In the genomic region with DNA sequence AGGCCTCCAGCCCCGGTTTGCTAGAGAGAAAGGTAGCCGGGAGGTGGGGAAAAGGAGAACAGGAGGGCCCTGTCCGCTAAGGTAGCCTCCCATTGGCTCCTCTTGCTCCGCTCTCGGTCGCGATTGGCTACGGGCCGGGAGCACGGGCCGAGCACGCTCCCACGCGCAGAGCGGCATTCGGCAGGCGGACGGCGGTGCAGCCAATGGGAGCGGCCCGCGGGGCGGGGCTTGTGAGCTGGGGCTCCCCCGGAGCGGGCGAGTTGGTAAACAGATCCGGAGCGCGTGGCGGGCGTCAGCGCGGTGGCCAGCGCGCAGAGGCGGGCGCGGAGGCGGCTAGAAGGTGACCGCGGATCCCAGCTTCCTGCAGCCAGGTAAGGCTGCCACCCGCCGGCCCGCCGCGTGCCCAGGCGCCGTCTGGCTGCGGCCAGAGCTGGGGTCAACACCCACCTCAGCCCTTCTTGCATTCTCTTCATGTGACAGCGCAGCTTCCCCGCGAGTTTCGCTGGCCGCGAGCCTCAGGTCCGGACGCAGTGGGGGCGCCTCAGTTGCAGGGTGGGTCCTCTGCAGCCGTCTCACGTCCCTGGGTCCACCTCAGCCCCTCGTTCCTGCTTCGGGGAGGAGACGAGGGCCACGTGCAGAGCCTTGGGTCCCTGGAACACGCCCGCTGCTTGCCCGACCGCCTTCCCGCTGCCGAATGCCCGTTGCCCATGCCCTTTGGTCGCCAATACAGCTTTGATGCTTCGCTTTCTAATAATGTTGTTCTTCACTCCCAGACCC, we compare ENCODE assay signal across 8 cellular contexts. TPM values are rescaled to one million over a fixed set of nuclear protein-coding genes. Genes with fewer than 3 reads are reported as not detected.
DNase-seq lines count a peak whose midpoint lies in the region; ATAC-seq and TF ChIP-seq lines count a peak whose summit lies in the region.

A gene (plus strand): TSS at position 266 of the 777 bp plus-strand sequence. CDS start 21,092 bp downstream, outside the sequence.

- intact Hi-C loops in natural killer cell (cut with micrococcal nuclease): loop anchor here (2.0 kb wide), 1 partner anchor 57 kb away; no protein-coding TSS in a partner anchor

- H3K36me3 ChIP-seq in MM.1S (replicated peaks; ENCODE audit: insufficient read depth, low read length): no peaks in the 10 kb centered on the region

- peak within 1 kb of the TSS; percentile 94 for H3K4me3 ChIP-seq in MM.1S (ENCODE audit: low read length)
- H3K4me3 ChIP-seq in fibroblast of pulmonary artery (replicated peaks; ENCODE audit: low read depth, low read length): peak within 1 kb of the TSS; percentile 77

- H3K9me3 ChIP-seq in MM.1S (replicated peaks; ENCODE audit: insufficient read depth, low read length): no peaks in the 10 kb centered on the region

- no peak for TF ChIP-seq CTCF in MM.1S (IDR thresholded peaks at IDR 0.05; ENCODE audit: low read length)
- no peak for TF ChIP-seq CTCF in fibroblast of pulmonary artery (IDR thresholded peaks at IDR 0.05; ENCODE audit: low read length, missing control alignments)
- TF ChIP-seq CTCF in natural killer cell (IDR thresholded peaks at IDR 0.05): no peak

- no peaks in the 10 kb centered on the region for H3K27me3 Mint-ChIP-seq in natural killer cell (ENCODE audit: low read depth in 2 of 2)

- H3K9ac ChIP-seq in MM.1S (ENCODE audit: low read length): peak within 1 kb of the TSS; percentile 90

- peaks cover 51% of the 10 kb centered on the region for H3K79me2 ChIP-seq in MM.1S (ENCODE audit: low read length)

- H3K27ac Mint-ChIP-seq in natural killer cell: peak within 1 kb of the TSS; percentile 96

- H3F3A ChIP-seq in MM.1S (ENCODE audit: insufficient read depth, low read length): peaks cover 17% of the 10 kb centered on the region

- H3K9me3 Mint-ChIP-seq in natural killer cell: peaks cover 3 to 4% of the 10 kb centered on the region in 2 donors

- H2AFZ ChIP-seq in MM.1S (ENCODE audit: low read length): peak within 1 kb of the TSS; percentile 92

- no peaks in the 10 kb centered on the region for H3K9me2 ChIP-seq in MM.1S (replicated peaks; ENCODE audit: insufficient read depth, low read length)

- H3K4me1 ChIP-seq in MM.1S (ENCODE audit: low read length): peaks cover 19% of the 10 kb centered on the region

- peak; percentile 89 to 96 (median 91) for ATAC-seq in natural killer cell

- no peaks in the 10 kb centered on the region for H4K20me1 ChIP-seq in MM.1S (ENCODE audit: insufficient read depth, low read length)

- peaks cover 48 to 62% of the 10 kb centered on the region in 2 donors for H3K4me1 Mint-ChIP-seq in natural killer cell

- DNase-seq in EH (ENCODE audit: low read depth): peak; percentile 100
- DNase-seq in HCEC 1CT: peak; percentile 100
- peak; percentile 100 for DNase-seq in MM.1S
- DNase-seq in SIG-M5 (lab: John Stamatoyannopoulos, UW): peak; percentile 99
- DNase-seq in activated effector memory CD4-positive, alpha-beta T cell treated with anti-CD3 and anti-CD28 coated beads, Interleukin-2, amount 50 U/mL, for 16 hours: peak; percentile 100
- DNase-seq in fibroblast of pulmonary artery (ENCODE audit: low read depth): peak; percentile 100
- DNase-seq in natural killer cell: peak; percentile 99
- DNase-seq in stimulated activated naive CD4-positive, alpha-beta T cell (lab: John Stamatoyannopoulos, UW): peak; percentile 96 to 100 (median 98)

- peak within 1 kb of the TSS; percentile 94 for H3K27ac ChIP-seq in MM.1S (ENCODE audit: low read length)

- H3K27me3 ChIP-seq in MM.1S (replicated peaks; ENCODE audit: insufficient read depth, low read length): no peaks in the 10 kb centered on the region

- peaks cover 5% of the 10 kb centered on the region for H3K36me3 Mint-ChIP-seq in natural killer cell

- peak within 1 kb of the TSS; percentile 98 for H3K4me2 ChIP-seq in MM.1S (ENCODE audit: low read depth, low read length)

- peak within 1 kb of the TSS; percentile 94 for H3K4me3 Mint-ChIP-seq in natural killer cell

RNA-seq across cellular contexts. Expression of the gene that starts here (rescaled TPM):
- 10 to 100 TPM; 42.9 to 59.7 (median 56.2) TPM for total RNA-seq in natural killer cell

Comparison
In these comparisons a context has a peak if more than half of its experiments do, and no peak if none do; other contexts are left out.
1. Peak in every context shown above with its lines: DNase-seq, ATAC-seq, H3K4me3 ChIP-seq and H3K27ac ChIP-seq.